Comparison of ENCODE assay signal across 8 cellular contexts in genomic region chr1:27574871-27575831, GRCh38. TPM values are rescaled to one million over a fixed set of nuclear protein-coding genes. Genes with fewer than 3 reads are reported as not detected.
DNase-seq lines count a peak whose midpoint lies in the region; ATAC-seq and TF ChIP-seq lines count a peak whose summit lies in the region.

No MANE protein-coding gene starts in this region.

- H3K4me3 ChIP-seq in osteoblast (ENCODE audit: insufficient read depth, low read length): peak overlapping the region; percentile 65

- peak overlapping the region; percentile 67 for H3K4me2 ChIP-seq in osteoblast (ENCODE audit: insufficient read depth, low read length)

- H3K27ac ChIP-seq in osteoblast (ENCODE audit: low read depth, low read length): no peak overlapping the region

- H3K4me1 ChIP-seq in osteoblast (ENCODE audit: insufficient read depth, low read length): peaks cover 45% of the 10 kb centered on the region

- H3K27me3 Mint-ChIP-seq in T-cell: no peaks in the 10 kb centered on the region

- peaks cover 65% of the 10 kb centered on the region for H4K20me1 ChIP-seq in osteoblast (ENCODE audit: insufficient read depth, low read length)

- peak in 3 of 4 experiments; percentile 21 to 42 (median 23) for ATAC-seq in T-cell (replicated peaks in 1 of 4)

- H2AFZ ChIP-seq in osteoblast (ENCODE audit: low read length): no peak overlapping the region

- H3K36me3 Mint-ChIP-seq in T-cell: no peaks in the 10 kb centered on the region

- TF ChIP-seq CTCF in osteoblast (IDR thresholded peaks at IDR 0.05; ENCODE audit: extremely low read depth, low read depth, low read length): peak; percentile 13

- no peaks in the 10 kb centered on the region for H3K9me3 ChIP-seq in osteoblast (ENCODE audit: low read depth, low read length)

- peak overlapping the region in 1 of 3 donors; percentile 48 for H3K4me3 Mint-ChIP-seq in T-cell

- peaks cover 33 to 41% (median 40%) of the 10 kb centered on the region in 3 donors for H3K4me1 Mint-ChIP-seq in T-cell

- H3K27me3 ChIP-seq in osteoblast (ENCODE audit: insufficient read depth, low read length): no peaks in the 10 kb centered on the region

- H3K79me2 ChIP-seq in osteoblast (ENCODE audit: insufficient read depth, low read length): peaks cover 80% of the 10 kb centered on the region

- POLR2A ChIA-PET in T-cell (lab: Charles Lee): interaction anchor here in 1 of 2 donors (0.7 kb wide), 1 partner anchor 16 kb away, joined by 9 read pairs; no protein-coding TSS in a partner anchor

- H3K9me3 Mint-ChIP-seq in T-cell: no peaks in the 10 kb centered on the region

- CTCF ChIA-PET in T-cell (lab: Charles Lee): interaction anchor here in 1 of 2 donors (0.6 kb wide), 1 partner anchor 15 kb away, joined by 3 read pairs; no protein-coding TSS in a partner anchor

- no peak overlapping the region for H3K27ac Mint-ChIP-seq in T-cell

- DNase-seq in NCI-H1436 (lab: John Stamatoyannopoulos, UW): peak; percentile 17
- DNase-seq in NCI-H1436 treated with DMSO at 0.1 percent for 48 hours (lab: John Stamatoyannopoulos, UW): no peak
- DNase-seq in T-cell: no peak
- peak; percentile 43 for DNase-seq in globus pallidus (ENCODE audit: low spot score)
- DNase-seq in osteoblast (ENCODE audit: insufficient read length, low spot score, missing footprints): peak; percentile 99
- no peak for DNase-seq in stimulated activated naive CD4-positive, alpha-beta T cell (lab: John Stamatoyannopoulos, UW)
- DNase-seq in stimulated activated CD4-positive, alpha-beta T cell treated with anti-CD3 and anti-CD28 coated beads, Interleukin-4, amount 100 ng/mL, for 1 hour: no peak
- DNase-seq in activated CD4-positive, alpha-beta T cell treated with anti-CD3 and anti-CD28 coated beads, Interleukin-2, amount 50 U/mL, for 48 hours: no peak

- H3K36me3 ChIP-seq in osteoblast (ENCODE audit: insufficient read depth, low read length): no peaks in the 10 kb centered on the region

RNA-seq across cellular contexts. Expression of gene AHDC1, which starts 28.8 kb away (rescaled TPM):
- total RNA-seq in T-cell: 10 to 100 TPM; 21.9 to 26.4 (median 23.1) TPM
- 11.2 and 13.3 TPM in 2 replicates for total RNA-seq in osteoblast

RNA-seq across cellular contexts. Expression of gene FGR, which starts 59.8 kb away (rescaled TPM):
- total RNA-seq in T-cell: 10 to 100 TPM in 2 of 5 donors, 1 to 10 TPM in 3; 3.2 to 37.3 (median 5.7) TPM
- total RNA-seq in osteoblast: 0.29 and 0.36 TPM in 2 replicates

Comparison
In these comparisons a context has a peak if more than half of its experiments do, and no peak if none do; other contexts are left out.
1. DNase-seq: peak in NCI-H1436 (single experiment), globus pallidus (single experiment) and osteoblast (single experiment); none in NCI-H1436 treated with DMSO at 0.1 percent for 48 hours (single experiment), T-cell (0 of 34), stimulated activated naive CD4-positive, alpha-beta T cell (0 of 6), stimulated activated CD4-positive, alpha-beta T cell treated with anti-CD3 and anti-CD28 coated beads, Interleukin-4, amount 100 ng/mL, for 1 hour (single experiment) and activated CD4-positive, alpha-beta T cell treated with anti-CD3 and anti-CD28 coated beads, Interleukin-2, amount 50 U/mL, for 48 hours (0 of 2).